In the genomic region with DNA sequence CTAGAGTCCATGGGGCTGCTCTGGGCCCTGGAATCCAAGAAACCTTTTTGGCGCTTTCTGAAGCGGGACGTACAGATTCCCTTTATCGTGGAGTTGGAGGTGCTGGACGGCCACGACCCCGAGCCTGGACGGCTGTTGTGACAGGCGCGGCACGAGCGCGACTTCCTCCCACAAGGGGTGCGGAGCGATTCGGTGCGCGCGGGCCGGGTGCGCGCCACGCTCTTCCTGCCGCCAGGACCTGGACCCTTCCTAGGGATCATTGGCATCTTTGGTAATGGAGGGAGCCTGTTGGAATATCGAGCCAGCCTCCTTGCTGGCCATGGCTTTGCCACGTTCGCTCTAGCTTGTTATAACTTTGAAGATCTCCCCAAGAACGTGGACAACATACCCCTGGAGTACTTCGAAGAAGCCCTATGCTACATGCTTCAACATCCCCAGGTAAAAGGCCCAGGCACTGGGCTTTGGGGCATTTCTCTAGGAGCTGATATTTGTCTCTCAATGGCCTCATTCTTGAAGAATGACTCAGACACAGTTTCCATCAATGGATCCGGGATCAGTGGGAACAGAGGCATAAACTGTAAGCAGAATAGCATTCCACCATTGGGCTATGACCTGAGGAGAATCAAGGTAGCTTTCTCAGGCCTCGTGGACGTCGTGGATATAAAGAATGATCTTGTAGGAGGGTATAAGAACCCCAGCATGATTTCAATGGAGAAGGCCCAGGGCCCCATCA, we compare ENCODE assay signal across 8 cellular contexts. TPM values are rescaled to one million over a fixed set of nuclear protein-coding genes. Genes with fewer than 3 reads are reported as not detected.
DNase-seq lines count a peak whose midpoint lies in the region; ATAC-seq and TF ChIP-seq lines count a peak whose summit lies in the region.

No MANE protein-coding gene starts in this region.

- H3K4me1 ChIP-seq in mammary epithelial cell (ENCODE audit: insufficient read depth, low read length): peaks cover 14% of the 10 kb centered on the region
- H3K4me1 ChIP-seq in testis: peaks cover 9% of the 10 kb centered on the region

- intact Hi-C loops in mammary epithelial cell (cut with micrococcal nuclease) (no loop called here), testis (cut with DNase I; ENCODE audit: low total_unique reads) (no loop called here)

- no peak for TF ChIP-seq POLR2A in testis (IDR thresholded peaks at IDR 0.05)

- CTCF ChIA-PET in activated CD4-positive, alpha-beta T cell treated with anti-CD3 and anti-CD28 coated beads, Interleukin-2, amount 10 ng/mL, durations not matched to agents 7 days and 5 days (lab: Charles Lee): no interaction called here
- CTCF ChIA-PET in mammary epithelial cell (lab: Charles Lee; ENCODE audit: low non-redundant PET): no interaction called here

- H3K27me3 ChIP-seq in mammary epithelial cell (ENCODE audit: insufficient read depth, low read length) (no peaks in the 10 kb centered on the region), testis (no peaks in the 10 kb centered on the region)

- H2AFZ ChIP-seq in mammary epithelial cell (ENCODE audit: low read depth, low read length): peak overlapping the region; percentile 82

- in situ Hi-C loops in mammary epithelial cell (cut with MboI; ENCODE audit: low sequenced_read_pairs in 2 of 2): no loop called here

- H3K27ac ChIP-seq in mammary epithelial cell (ENCODE audit: insufficient read depth, low read depth, low read length) (no peak overlapping the region), testis (peak overlapping the region; percentile 7 to 35)

- peaks cover 33% of the 10 kb centered on the region for H3K36me3 Mint-ChIP-seq in activated CD4-positive, alpha-beta T cell treated with anti-CD3 and anti-CD28 coated beads, Interleukin-2, amount 10 ng/mL, durations not matched to agents 7 days and 5 days (ENCODE audit: low read depth)

- ATAC-seq in left lobe of liver (peak; percentile 9), HG02763 (IDR thresholded peaks at IDR 0.05; ENCODE audit: unreplicated experiment) (no peak)

- H3K4me3 Mint-ChIP-seq in activated CD4-positive, alpha-beta T cell treated with anti-CD3 and anti-CD28 coated beads, Interleukin-2, amount 10 ng/mL, durations not matched to agents 7 days and 5 days: peak overlapping the region; percentile 25

- peaks cover 13% of the 10 kb centered on the region for H3K27me3 Mint-ChIP-seq in activated CD4-positive, alpha-beta T cell treated with anti-CD3 and anti-CD28 coated beads, Interleukin-2, amount 10 ng/mL, durations not matched to agents 7 days and 5 days

- TF ChIP-seq CTCF in mammary epithelial cell (conservative IDR thresholded peaks at IDR 0.05 in 1 of 2, IDR thresholded peaks at IDR 0.05 in 1 of 2; ENCODE audit: extremely low read depth in 1 of 2, insufficient read depth in 1 of 2, low read depth in 1 of 2, low read length in 2 of 2) (no peak), testis (IDR thresholded peaks at IDR 0.05) (no peak)

- BruUV-seq in mammary epithelial cell (replicated peaks; lab: Mats Ljungman, UMichigan): no TSS peak

- H3K27ac Mint-ChIP-seq in activated CD4-positive, alpha-beta T cell treated with anti-CD3 and anti-CD28 coated beads, Interleukin-2, amount 10 ng/mL, durations not matched to agents 7 days and 5 days: no peak overlapping the region

- H3K4me3 ChIP-seq in mammary epithelial cell (replicated peaks in 1 of 3; ENCODE audit: insufficient read depth in 1 of 3, low read depth in 2 of 3, low read length in 3 of 3) (peak overlapping the region in 2 of 3 experiments; percentile 17 to 35), testis (peak overlapping the region; percentile 43 to 67)

- no peak overlapping the region for H3K9ac ChIP-seq in mammary epithelial cell (ENCODE audit: insufficient read depth, low read length)

- H3K4me1 Mint-ChIP-seq in activated CD4-positive, alpha-beta T cell treated with anti-CD3 and anti-CD28 coated beads, Interleukin-2, amount 10 ng/mL, durations not matched to agents 7 days and 5 days: peaks cover 25% of the 10 kb centered on the region

- peaks cover 21% of the 10 kb centered on the region for H3K9me3 ChIP-seq in mammary epithelial cell (replicated peaks; ENCODE audit: insufficient read depth, low read length)
- H3K9me3 ChIP-seq in testis: no peaks in the 10 kb centered on the region

- H3K9me3 Mint-ChIP-seq in activated CD4-positive, alpha-beta T cell treated with anti-CD3 and anti-CD28 coated beads, Interleukin-2, amount 10 ng/mL, durations not matched to agents 7 days and 5 days: peaks cover 39% of the 10 kb centered on the region

- dilution Hi-C loops in mammary epithelial cell (cut with HindIII; ENCODE audit: low sequenced_read_pairs): no loop called here

- POLR2A ChIA-PET in activated CD4-positive, alpha-beta T cell treated with anti-CD3 and anti-CD28 coated beads, Interleukin-2, amount 10 ng/mL, durations not matched to agents 7 days and 5 days (lab: Charles Lee): no interaction called here

- H3K79me2 ChIP-seq in mammary epithelial cell (ENCODE audit: insufficient read depth, low read length): peaks cover 8% of the 10 kb centered on the region

- H4K20me1 ChIP-seq in mammary epithelial cell (ENCODE audit: insufficient read depth, low read length): no peaks in the 10 kb centered on the region

- H3K4me2 ChIP-seq in mammary epithelial cell (ENCODE audit: insufficient read depth, low read depth, low read length): peak overlapping the region; percentile 72

- 82% methylated on average over 6 of the region's 33 CpGs for WGBS in mammary epithelial cell (ENCODE audit: low coverage, missing lambda C conversion rate)
- WGBS in testis, 2 donors: 21 to 23% methylated on average over 33 of the region's 33 CpGs

- H3K36me3 ChIP-seq in mammary epithelial cell (ENCODE audit: insufficient read depth, low read length): no peaks in the 10 kb centered on the region
- no peaks in the 10 kb centered on the region for H3K36me3 ChIP-seq in testis (ENCODE audit: low read depth, missing control alignments)

- no peak for DNase-seq in activated CD4-positive, alpha-beta T cell treated with anti-CD3 and anti-CD28 coated beads, Interleukin-2, amount 10 ng/mL, durations not matched to agents 7 days and 5 days
- no peak for DNase-seq in activated CD4-positive, alpha-beta T cell treated with anti-CD3 and anti-CD28 coated beads, Interleukin-2, amount 50 U/mL, for 48 hours
- DNase-seq in mammary epithelial cell: no peak
- no peak for DNase-seq in left lobe of liver (ENCODE audit: low spot score)
- DNase-seq in testis: no peak
- no peak for DNase-seq in NCI-H1092 treated with DMSO at 0.1 percent for 48 hours (lab: John Stamatoyannopoulos, UW)
- no peak for DNase-seq in inferior parietal cortex (ENCODE audit: extremely low spot score)

RNA-seq across cellular contexts. Expression of gene ZFP82, which starts 3.5 kb away (rescaled TPM):
- total RNA-seq in activated CD4-positive, alpha-beta T cell treated with anti-CD3 and anti-CD28 coated beads, Interleukin-2, amount 10 ng/mL, durations not matched to agents 7 days and 5 days: 1 to 10 TPM; 6.0 to 6.7 TPM
- total RNA-seq in mammary epithelial cell: 1 to 10 TPM; 2.5 to 6.2 TPM
- polyA plus RNA-seq in mammary epithelial cell: 1.8 TPM
- 4.0 TPM for polyA minus RNA-seq in mammary epithelial cell
- 0.53 TPM for total RNA-seq in left lobe of liver
- 1 to 10 TPM; 6.8 to 8.3 TPM for total RNA-seq in testis
- polyA plus RNA-seq in testis (ENCODE audit: insufficient read depth, low read depth, low replicate concordance): 6.5 TPM

RNA-seq across cellular contexts. Expression of gene ZFP14, which starts 42.9 kb away (rescaled TPM):
- total RNA-seq in activated CD4-positive, alpha-beta T cell treated with anti-CD3 and anti-CD28 coated beads, Interleukin-2, amount 10 ng/mL, durations not matched to agents 7 days and 5 days: 1 to 10 TPM; 5.3 to 6.8 TPM
- total RNA-seq in mammary epithelial cell (1 to 10 TPM in 1 of 2 donors, under 1 TPM in 1; 0.73 to 2.5 TPM), left lobe of liver (2.8 TPM), testis (1 to 10 TPM; 3.5 to 5.1 TPM)
- polyA plus RNA-seq in mammary epithelial cell (0.24 TPM), testis (ENCODE audit: insufficient read depth, low read depth, low replicate concordance) (1.1 TPM)
- polyA minus RNA-seq in mammary epithelial cell: 0.26 TPM
